Comparison of ENCODE assay signal across 8 cellular contexts in the genomic region with DNA sequence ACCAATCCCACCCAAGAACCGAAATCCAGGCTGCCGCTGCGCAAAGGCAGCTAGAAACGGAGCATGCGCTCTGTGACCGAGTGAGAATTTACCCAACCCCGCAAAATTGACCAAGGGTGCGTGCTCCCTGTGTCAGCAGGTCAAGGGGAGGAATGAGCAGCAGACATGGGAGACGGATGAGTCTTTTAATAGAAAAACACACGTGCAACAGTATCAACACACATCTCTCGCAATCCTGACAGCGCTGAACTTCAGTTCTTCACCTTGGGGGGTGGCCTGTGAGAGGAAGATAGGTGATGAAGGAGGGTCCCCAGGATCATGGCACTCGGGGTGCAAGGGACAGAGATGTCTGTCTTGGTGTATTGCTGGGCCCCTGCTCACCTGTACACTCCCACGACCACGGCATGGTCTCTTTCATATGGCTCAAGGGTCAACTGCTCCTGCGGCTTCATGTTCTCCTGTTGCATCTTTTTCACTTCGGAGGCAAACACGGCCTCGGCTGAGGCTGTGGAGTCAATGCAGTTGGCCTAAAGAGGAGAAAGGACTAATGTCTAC. TPM values are rescaled to one million over a fixed set of nuclear protein-coding genes. Genes with fewer than 3 reads are reported as not detected.
DNase-seq lines count a peak whose midpoint lies in the region; ATAC-seq and TF ChIP-seq lines count a peak whose summit lies in the region.

No MANE protein-coding gene starts in this region.

- no peak for ATAC-seq in memory B cell (ENCODE audit: low read depth)
- ATAC-seq in left lobe of liver: no peak

- intact Hi-C loops in transverse colon (cut with DNase I; ENCODE audit: low total_unique reads): no loop called here

- no peaks in the 10 kb centered on the region for H3K9me3 Mint-ChIP-seq in activated naive CD4-positive, alpha-beta T cell treated with anti-CD3 and anti-CD28 coated beads, Interleukin-2, amount 50 U/mL, for 24 hours
- H3K9me3 Mint-ChIP-seq in memory B cell: no peaks in the 10 kb centered on the region

- TF ChIP-seq POLR2A in transverse colon (IDR thresholded peaks at IDR 0.05): no peak

- H3K4me3 Mint-ChIP-seq in activated naive CD4-positive, alpha-beta T cell treated with anti-CD3 and anti-CD28 coated beads, Interleukin-2, amount 50 U/mL, for 24 hours: peak overlapping the region; percentile 82
- H3K4me3 Mint-ChIP-seq in memory B cell: peak overlapping the region; percentile 78

- peaks cover 0 to 36% (median 16%) of the 10 kb centered on the region in 4 donors for H3K36me3 ChIP-seq in transverse colon

- no peak for TF ChIP-seq EP300 in transverse colon (IDR thresholded peaks at IDR 0.05; ENCODE audit: low read depth)

- H3K4me3 ChIP-seq in astrocyte of the cerebellum (ENCODE audit: low read depth, low read length) (peak overlapping the region; percentile 87), transverse colon (peak overlapping the region in 2 of 4 donors; percentile 77 to 90)

- H3K27me3 ChIP-seq in transverse colon: no peaks in the 10 kb centered on the region

- peaks cover 15% of the 10 kb centered on the region for H3K36me3 Mint-ChIP-seq in activated naive CD4-positive, alpha-beta T cell treated with anti-CD3 and anti-CD28 coated beads, Interleukin-2, amount 50 U/mL, for 24 hours
- H3K36me3 Mint-ChIP-seq in memory B cell: peaks cover 30% of the 10 kb centered on the region

- peak overlapping the region; percentile 60 to 90 (median 87) for H3K27ac ChIP-seq in transverse colon

- peak overlapping the region; percentile 77 for H3K27ac Mint-ChIP-seq in activated naive CD4-positive, alpha-beta T cell treated with anti-CD3 and anti-CD28 coated beads, Interleukin-2, amount 50 U/mL, for 24 hours
- H3K27ac Mint-ChIP-seq in memory B cell: peak overlapping the region; percentile 88

- no peaks in the 10 kb centered on the region for H3K27me3 Mint-ChIP-seq in activated naive CD4-positive, alpha-beta T cell treated with anti-CD3 and anti-CD28 coated beads, Interleukin-2, amount 50 U/mL, for 24 hours
- H3K27me3 Mint-ChIP-seq in memory B cell: no peaks in the 10 kb centered on the region

- peaks cover 32% of the 10 kb centered on the region for H3K4me1 Mint-ChIP-seq in activated naive CD4-positive, alpha-beta T cell treated with anti-CD3 and anti-CD28 coated beads, Interleukin-2, amount 50 U/mL, for 24 hours
- peaks cover 26% of the 10 kb centered on the region for H3K4me1 Mint-ChIP-seq in memory B cell

- DNase-seq in activated naive CD4-positive, alpha-beta T cell treated with anti-CD3 and anti-CD28 coated beads, Interleukin-2, amount 50 U/mL, for 16 hours: no peak
- DNase-seq in astrocyte of the cerebellum (ENCODE audit: low read depth): no peak
- DNase-seq in memory B cell (ENCODE audit: low spot score in 2 of 2): no peak
- DNase-seq in transverse colon: no peak
- no peak for DNase-seq in NCI-H1694 (lab: John Stamatoyannopoulos, UW)
- DNase-seq in SHP77 (lab: John Stamatoyannopoulos, UW): no peak
- no peak for DNase-seq in left lobe of liver (ENCODE audit: low spot score)

- H3K4me1 ChIP-seq in transverse colon: peaks cover 9 to 16% (median 12%) of the 10 kb centered on the region in 4 donors

- 30 to 44% methylated on average over 4 to 19 of the region's 19 CpGs for WGBS in transverse colon (ENCODE audit: low coverage in 1 of 2), 2 donors

- in situ Hi-C loops in astrocyte of the cerebellum (cut with HindIII; ENCODE audit: low sequenced_read_pairs) (no loop called here), transverse colon (cut with MboI; ENCODE audit: low pct_ligation_motif_present in 1 of 4, low pct_unique_long_range_greater_than_20kb in 1 of 4, low sequenced_read_pairs in 3 of 4) (no loop called here)

- no peaks in the 10 kb centered on the region for H3K9me3 ChIP-seq in transverse colon

- TF ChIP-seq CTCF in astrocyte of the cerebellum (IDR thresholded peaks at IDR 0.05; ENCODE audit: low read depth, low read length, missing control alignments): no peak
- no peak for TF ChIP-seq CTCF in transverse colon (IDR thresholded peaks at IDR 0.05)

RNA-seq across cellular contexts. Expression of a gene that starts 0.4 kb away (rescaled TPM):
- total RNA-seq in transverse colon: 10 to 100 TPM; 13.3 to 16.1 (median 15.1) TPM
- 5.5 TPM for total RNA-seq in left lobe of liver

RNA-seq across cellular contexts. Expression of a gene that starts 11.8 kb away (rescaled TPM):
- total RNA-seq in transverse colon: 100 to 1,000 TPM in 1 of 4 donors, 10 to 100 TPM in 3; 20.6 to 107 (median 62.6) TPM
- total RNA-seq in left lobe of liver: 43.0 TPM

RNA-seq across cellular contexts. Expression of a gene that starts 55.7 kb away (rescaled TPM):
- not detected for total RNA-seq in transverse colon
- not detected for total RNA-seq in left lobe of liver
